11 cellular contexts compared by ENCODE assay signal in genomic region chr7:91267558-91267955, GRCh38. TPM values are rescaled to one million over a fixed set of nuclear protein-coding genes. Genes with fewer than 3 reads are reported as not detected.
A peak's percentile ranks its signal among the peaks of the same experiment; 100 is the strongest.
DNase-seq lines count a peak whose midpoint lies in the region; ATAC-seq and TF ChIP-seq lines count a peak whose summit lies in the region.
"Had no signal": no experiment of that assay in that cellular context is flagged by ENCODE, and none has a peak within 500 bp of the region (broad histone marks: within the 10 kb centered on the region; RNA-seq: fewer than 3 reads in every experiment).

No MANE protein-coding gene starts in this region.

- peaks cover 31% of the 10 kb centered on the region for H3K27me3 ChIP-seq in CD4-positive, alpha-beta T cell (ENCODE audit: control insufficient read depth, insufficient read depth, low read length)
- no peaks in the 10 kb centered on the region for H3K27me3 ChIP-seq in psoas muscle (ENCODE audit: insufficient read depth in 3 of 3, low read length in 2 of 3)

- 81 to 85% (median 81%) methylated on average over 7 of the region's 7 CpGs for WGBS in psoas muscle, 3 donors

- no peaks in the 10 kb centered on the region for H3K9me3 ChIP-seq in CD4-positive, alpha-beta T cell (ENCODE audit: control insufficient read depth, low read length)
- no peaks in the 10 kb centered on the region for H3K9me3 ChIP-seq in psoas muscle

- CTCF ChIA-PET in CD4-positive, alpha-beta T cell (lab: Charles Lee), result no interaction called here

- POLR2A ChIA-PET in CD4-positive, alpha-beta T cell (lab: Charles Lee), result no interaction called here

- H3K27ac Mint-ChIP-seq in CD4-positive, alpha-beta T cell, result no peak overlapping the region
- H3K27ac Mint-ChIP-seq in glutamatergic neuron (ENCODE audit: unreplicated experiment), result no peak overlapping the region

- DNase-seq in CD4-positive, alpha-beta T cell, result no peak
- no peak for DNase-seq in glutamatergic neuron
- DNase-seq in psoas muscle, result no peak
- no peak for DNase-seq in MV-4-11 (lab: John Stamatoyannopoulos, UW)
- no peak for DNase-seq in HT-29 (ENCODE audit: low spot score)
- no peak for DNase-seq in NCI-H1930 (lab: John Stamatoyannopoulos, UW)
- DNase-seq: activated CD8-positive, alpha-beta memory T cell treated with anti-CD3 and anti-CD28 coated beads, Interleukin-2, amount 50 U/mL, for 48 hours; RPMI8226; stimulated activated CD4-positive, alpha-beta T cell treated with anti-CD3 and anti-CD28 coated beads, Interleukin-2, amount 100 ng/mL, for 48 hours had no signal

- no peaks in the 10 kb centered on the region for H3K4me1 Mint-ChIP-seq in CD4-positive, alpha-beta T cell (ENCODE audit: low read depth)
- H3K4me1 Mint-ChIP-seq in glutamatergic neuron (ENCODE audit: low read depth, unreplicated experiment), result peaks cover 5% of the 10 kb centered on the region

- peak overlapping the region; percentile 69 for H3K4me3 Mint-ChIP-seq in CD4-positive, alpha-beta T cell
- peak overlapping the region; percentile 80 for H3K4me3 Mint-ChIP-seq in glutamatergic neuron (ENCODE audit: unreplicated experiment)

- ATAC-seq in CD4-positive, alpha-beta T cell (ENCODE audit: poor library complexity), result no peak
- ATAC-seq in psoas muscle (no peak), GM21825 (IDR thresholded peaks at IDR 0.05; ENCODE audit: unreplicated experiment) (no peak)

- H3K4me3 ChIP-seq in WI38 (ENCODE audit: low read depth, low read length), result peak overlapping the region; percentile 73
- peak overlapping the region; percentile 71 for H3K4me3 ChIP-seq in psoas muscle

- no peak overlapping the region for H3K27ac ChIP-seq in CD4-positive, alpha-beta T cell (ENCODE audit: low read depth, low read length)
- H3K27ac ChIP-seq in psoas muscle, result no peak overlapping the region

- H3K9me3 Mint-ChIP-seq in CD4-positive, alpha-beta T cell, result no peaks in the 10 kb centered on the region
- H3K9me3 Mint-ChIP-seq in glutamatergic neuron (ENCODE audit: unreplicated experiment), result peaks cover 2% of the 10 kb centered on the region

- no peaks in the 10 kb centered on the region for H3K36me3 Mint-ChIP-seq in CD4-positive, alpha-beta T cell (ENCODE audit: low read depth)
- no peaks in the 10 kb centered on the region for H3K36me3 Mint-ChIP-seq in glutamatergic neuron (ENCODE audit: unreplicated experiment)

- no peak for TF ChIP-seq CTCF in CD4-positive, alpha-beta T cell (IDR thresholded peaks at IDR 0.05)
- TF ChIP-seq CTCF in WI38 (IDR thresholded peaks at IDR 0.05; ENCODE audit: low read depth, low read length) (no peak), glutamatergic neuron (IDR thresholded peaks at IDR 0.05; ENCODE audit: partially characterized antibody, unreplicated experiment) (no peak), psoas muscle (IDR thresholded peaks at IDR 0.05) (no peak)

- H3K4me1 ChIP-seq in psoas muscle, result peaks cover 23% of the 10 kb centered on the region

- peaks cover 20% of the 10 kb centered on the region for H3K27me3 Mint-ChIP-seq in CD4-positive, alpha-beta T cell
- peaks cover 19% of the 10 kb centered on the region for H3K27me3 Mint-ChIP-seq in glutamatergic neuron (ENCODE audit: unreplicated experiment)

- intact Hi-C loops in CD4-positive, alpha-beta T cell (cut with DNase I, micrococcal nuclease), result loop anchor here (10.0 kb wide), 1 partner anchor 183 kb away; no protein-coding TSS in a partner anchor
- intact Hi-C loops in psoas muscle (cut with DNase I), result loop anchor here in 1 of 2 donors (10.0 kb wide), 1 partner anchor 183 kb away; no protein-coding TSS in a partner anchor

- H3K36me3 ChIP-seq in psoas muscle (ENCODE audit: insufficient read depth in 1 of 2, low read depth in 1 of 2), result no peaks in the 10 kb centered on the region

RNA-seq across cellular contexts. Expression of gene FZD1, which starts 3.3 kb away (rescaled TPM):
- under 1 TPM; 0.22 to 0.28 TPM for total RNA-seq in CD4-positive, alpha-beta T cell
- 4.9 TPM for total RNA-seq in glutamatergic neuron (ENCODE audit: unreplicated experiment)
- total RNA-seq in psoas muscle, result 1 to 10 TPM; 1.6 to 2.5 (median 2.1) TPM
- polyA plus RNA-seq in psoas muscle, result 1 to 10 TPM in 2 of 3 donors, under 1 TPM in 1; 0.90 to 2.2 (median 1.4) TPM
- 0.56 and 0.73 TPM in 2 replicates for total RNA-seq in HT-29 (2014; rRNA removed; shearing (Covaris generic))
